ENCODE assay signal across 29 cellular contexts in genomic region chr6:2229039-2229438, GRCh38.
"Had no signal": no experiment of that assay in that cellular context is flagged by ENCODE, and none has a peak within 500 bp of the region (broad histone marks: within the 10 kb centered on the region; RNA-seq: fewer than 3 reads in every experiment).

No MANE protein-coding gene starts in this region.

- H3K27me3 ChIP-seq: adrenal gland, ascending aorta, heart left ventricle, pancreas, sigmoid colon, upper lobe of right lung had no signal

- H3K36me3 ChIP-seq: adrenal gland, ascending aorta, esophagus squamous epithelium, heart left ventricle, pancreas, prostate gland, sigmoid colon, upper lobe of right lung had no signal

- H3K4me2 ChIP-seq: smooth muscle cell had no signal

- H3K4me3 ChIP-seq: adrenal gland, ascending aorta, esophagus squamous epithelium, heart left ventricle, pancreas, prostate gland, sigmoid colon, smooth muscle cell, upper lobe of right lung had no signal

- H3K9me3 ChIP-seq: adrenal gland, ascending aorta, esophagus squamous epithelium, heart left ventricle, pancreas, prostate gland, sigmoid colon, upper lobe of right lung had no signal

- ATAC-seq: heart left ventricle; naive thymus-derived CD4-positive, alpha-beta T cell; pancreas; stimulated activated memory B cell treated with anti-CD40 and anti-IgM and Interleukin-4, amounts not matched to agents 10 μg/mL and 1 μg/mL and 100 μg/mL, for 72 hours; stimulated activated naive CD8-positive, alpha-beta T cell treated with anti-CD3 and anti-CD28 coated beads, Interleukin-15, amount 100 ng/mL, for 72 hours; upper lobe of right lung had no signal

- DNase-seq: activated CD4-positive, alpha-beta T cell treated with anti-CD3 and anti-CD28 coated beads for 4 hours; activated CD4-positive, alpha-beta T cell treated with anti-CD3 and anti-CD28 coated beads, Interleukin-2, amount 50 U/mL, for 48 hours; activated CD8-positive, alpha-beta memory T cell treated with anti-CD3 and anti-CD28 coated beads for 24 hours; activated effector memory CD4-positive, alpha-beta T cell treated with anti-CD3 and anti-CD28 coated beads, Interleukin-2, amount 50 U/mL, for 16 hours; activated naive CD4-positive, alpha-beta T cell treated with anti-CD3 and anti-CD28 coated beads for 36 hours; activated naive CD8-positive, alpha-beta T cell treated with anti-CD3 and anti-CD28 coated beads for 36 hours; adrenal gland; caudate nucleus; esophagus squamous epithelium; foreskin fibroblast; heart left ventricle; hypothalamus; immature natural killer cell; midbrain; naive thymus-derived CD4-positive, alpha-beta T cell; pancreas; retina; sigmoid colon; stimulated activated CD4-positive, alpha-beta T cell treated with anti-CD3 and anti-CD28 coated beads, Interleukin-1b, Interleukin-23, amount 100 ng/mL, for 48 hours; stimulated activated CD4-positive, alpha-beta T cell treated with anti-CD3 and anti-CD28 coated beads, Interleukin-4, amount 100 ng/mL, for 4 hours; stimulated activated CD8-positive, alpha-beta memory T cell treated with anti-CD3 and anti-CD28 coated beads, Interleukin-4, amount 100 ng/mL, for 48 hours; stimulated activated naive CD8-positive, alpha-beta T cell treated with anti-CD3 and anti-CD28 coated beads, Interleukin-15, amount 100 ng/mL, for 72 hours; substantia nigra; upper lobe of right lung had no signal

- H3K4me1 ChIP-seq: adrenal gland, prostate gland, sigmoid colon, upper lobe of right lung had no signal

- H3K27ac ChIP-seq: adrenal gland, ascending aorta, esophagus squamous epithelium, heart left ventricle, pancreas, prostate gland, sigmoid colon, upper lobe of right lung, VCaP had no signal
